26 cellular contexts compared by ENCODE assay signal in the genomic region with DNA sequence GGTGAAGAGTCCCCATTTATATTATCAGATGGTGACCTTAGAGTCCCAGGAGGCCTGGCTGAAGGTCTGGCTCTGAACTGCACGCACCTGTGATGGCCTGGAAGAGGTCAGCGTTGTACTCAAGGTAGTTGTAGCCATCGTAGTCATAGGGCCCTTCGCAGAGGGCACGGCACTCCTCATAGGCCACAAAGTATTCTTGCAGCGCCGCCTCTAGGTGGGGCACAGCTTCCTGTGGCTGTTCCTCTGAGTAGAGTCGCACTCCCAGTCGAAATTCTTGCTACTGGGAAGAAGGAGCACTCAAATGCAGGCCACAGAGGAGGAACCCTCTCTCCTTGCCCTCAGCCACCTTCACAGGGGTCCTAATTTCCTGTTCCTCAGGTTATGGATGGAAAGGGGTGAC. TPM values are rescaled to one million over a fixed set of nuclear protein-coding genes. Genes with fewer than 3 reads are reported as not detected.
DNase-seq lines count a peak whose midpoint lies in the region; ATAC-seq and TF ChIP-seq lines count a peak whose summit lies in the region.
"Had no signal": no experiment of that assay in that cellular context is flagged by ENCODE, and none has a peak within 500 bp of the region (broad histone marks: within the 10 kb centered on the region; RNA-seq: fewer than 3 reads in every experiment).

No MANE protein-coding gene starts in this region.

- intact Hi-C loops in esophagus squamous epithelium (cut with DNase I): no loop called here

- peak; percentile 95 for ATAC-seq in WTC11
- ATAC-seq: CD8-positive, alpha-beta T cell; effector memory CD8-positive, alpha-beta T cell; stimulated activated naive B cell treated with anti-CD40 and anti-IgM and Interleukin-4, amounts not matched to agents 10 μg/mL and 1 μg/mL and 100 μg/mL, for 72 hours had no signal

- WGBS in esophagus squamous epithelium, 2 donors: 75 to 84% methylated on average over 2 to 5 of the region's 9 CpGs

- CTCF ChIA-PET in WTC11 (lab: Charles Lee): interaction anchor here (0.9 to 1.9 kb wide), 6 partner anchors 8 to 315 kb away, joined by 3 to 11 read pairs (median 5); a partner anchor contains a TSS

- POLR2A ChIA-PET in WTC11 (lab: Charles Lee): no interaction called here

- peaks cover 53% of the 10 kb centered on the region for H3K36me3 Mint-ChIP-seq in WTC11

- peak overlapping the region in 8 of 11 experiments; percentile 8 to 81 (median 46); a peak in 13 of 22 replicates for H3K4me2 ChIP-seq in BLaER1 treated with 17β-estradiol and CSF1 and Interleukin-3, amounts not matched to agents 10 nM and 100 nM
- H3K4me2 ChIP-seq: PC-9 had no signal

- peaks cover 25 to 46% (median 29%) of the 10 kb centered on the region in 10 experiments for H3K4me1 ChIP-seq in BLaER1 treated with 17β-estradiol and CSF1 and Interleukin-3, amounts not matched to agents 10 nM and 100 nM
- peaks cover 0 to 12% (median 0%) of the 10 kb centered on the region in 3 donors for H3K4me1 ChIP-seq in esophagus squamous epithelium
- H3K4me1 ChIP-seq: ascending aorta, HAP-1, SJCRH30, testis had no signal

- peaks cover 0 to 44% (median 10%) of the 10 kb centered on the region in 11 experiments; a peak in 11 of 22 replicates for H4K20me1 ChIP-seq in BLaER1 treated with 17β-estradiol and CSF1 and Interleukin-3, amounts not matched to agents 10 nM and 100 nM

- peak overlapping the region in 4 of 11 experiments; percentile 2 to 20 (median 5); a peak in 3 of 22 replicates for H3K27ac ChIP-seq in BLaER1 treated with 17β-estradiol and CSF1 and Interleukin-3, amounts not matched to agents 10 nM and 100 nM
- H3K27ac ChIP-seq in esophagus squamous epithelium: no peak overlapping the region
- H3K27ac ChIP-seq: ascending aorta, left ventricle myocardium inferior, PC-9, SJCRH30, testis, VCaP had no signal

- no peak overlapping the region for H3K4me3 Mint-ChIP-seq in WTC11
- H3K4me3 Mint-ChIP-seq: activated CD4-positive, alpha-beta memory T cell treated with anti-CD3 and anti-CD28 coated beads, Interleukin-2, amount 10 ng/mL, durations not matched to agents 7 days and 5 days; activated naive CD4-positive, alpha-beta T cell treated with anti-CD3 and anti-CD28 coated beads, Interleukin-2, amount 50 U/mL, for 24 hours; CD8-positive, alpha-beta T cell; effector memory CD8-positive, alpha-beta T cell; stimulated activated naive B cell treated with anti-CD40 and anti-IgM and Interleukin-4, amounts not matched to agents 10 μg/mL and 1 μg/mL and 100 μg/mL, for 72 hours; T-helper 1 cell treated with Interleukin-12 subunit alpha and Interleukin-12 subunit beta and Interleukin-4 antibody, amounts not matched to agents 30 μg/mL and 1 μg/mL, for 36 hours had no signal

- no peaks in the 10 kb centered on the region for H3K9me3 ChIP-seq in BLaER1 treated with 17β-estradiol and CSF1 and Interleukin-3, amounts not matched to agents 10 nM and 100 nM (replicated peaks in 1 of 11)
- no peaks in the 10 kb centered on the region for H3K9me3 ChIP-seq in esophagus squamous epithelium
- H3K9me3 ChIP-seq: ascending aorta, HAP-1, left ventricle myocardium inferior, SJCRH30, testis had no signal

- peak overlapping the region in 3 of 11 experiments; percentile 0 to 56 (median 42); a peak in 2 of 22 replicates for H3K9ac ChIP-seq in BLaER1 treated with 17β-estradiol and CSF1 and Interleukin-3, amounts not matched to agents 10 nM and 100 nM

- H3K9me3 Mint-ChIP-seq in WTC11: no peaks in the 10 kb centered on the region
- H3K9me3 Mint-ChIP-seq: activated CD4-positive, alpha-beta memory T cell treated with anti-CD3 and anti-CD28 coated beads, Interleukin-2, amount 10 ng/mL, durations not matched to agents 7 days and 5 days; activated naive CD4-positive, alpha-beta T cell treated with anti-CD3 and anti-CD28 coated beads, Interleukin-2, amount 50 U/mL, for 24 hours; CD8-positive, alpha-beta T cell; effector memory CD8-positive, alpha-beta T cell; stimulated activated naive B cell treated with anti-CD40 and anti-IgM and Interleukin-4, amounts not matched to agents 10 μg/mL and 1 μg/mL and 100 μg/mL, for 72 hours; T-helper 1 cell treated with Interleukin-12 subunit alpha and Interleukin-12 subunit beta and Interleukin-4 antibody, amounts not matched to agents 30 μg/mL and 1 μg/mL, for 36 hours had no signal

- H3K27me3 Mint-ChIP-seq in WTC11 (ENCODE audit: low read depth): no peaks in the 10 kb centered on the region
- H3K27me3 Mint-ChIP-seq: activated CD4-positive, alpha-beta memory T cell treated with anti-CD3 and anti-CD28 coated beads, Interleukin-2, amount 10 ng/mL, durations not matched to agents 7 days and 5 days; activated naive CD4-positive, alpha-beta T cell treated with anti-CD3 and anti-CD28 coated beads, Interleukin-2, amount 50 U/mL, for 24 hours; effector memory CD8-positive, alpha-beta T cell; stimulated activated naive B cell treated with anti-CD40 and anti-IgM and Interleukin-4, amounts not matched to agents 10 μg/mL and 1 μg/mL and 100 μg/mL, for 72 hours had no signal

- DNase-seq in HT-29 (ENCODE audit: low spot score) (peak; percentile 12), WTC11 (ENCODE audit: low spot score) (peak; percentile 63), iPS-NIHi7 (ENCODE audit: extremely low spot score) (peak; percentile 39), foreskin melanocyte (no peak), esophagus squamous epithelium (lab: John Stamatoyannopoulos, UW) (no peak), ecto neural progenitor cell (ENCODE audit: low spot score) (no peak), NK-92 (lab: John Stamatoyannopoulos, UW; ENCODE audit: unreplicated experiment) (no peak)
- DNase-seq: activated CD4-positive, alpha-beta memory T cell treated with anti-CD3 and anti-CD28 coated beads, Interleukin-2, amount 10 ng/mL, durations not matched to agents 7 days and 5 days; CD8-positive, alpha-beta T cell; DMS79; effector memory CD8-positive, alpha-beta T cell; left ventricle myocardium inferior; NCI-H187; NCI-H748 treated with DMSO at 0.1 percent for 48 hours; PC-9; SJCRH30; stimulated activated CD4-positive, alpha-beta T cell treated with anti-CD3 and anti-CD28 coated beads, Interleukin-1b, Interleukin-23, amount 100 ng/mL, for 48 hours; stimulated activated naive B cell treated with anti-CD40 and anti-IgM and Interleukin-4, amounts not matched to agents 10 μg/mL and 1 μg/mL and 100 μg/mL, for 72 hours; testis had no signal

- no peaks in the 10 kb centered on the region for H3K27me3 ChIP-seq in BLaER1 treated with 17β-estradiol and CSF1 and Interleukin-3, amounts not matched to agents 10 nM and 100 nM
- no peaks in the 10 kb centered on the region for H3K27me3 ChIP-seq in esophagus squamous epithelium
- H3K27me3 ChIP-seq: ascending aorta, SJCRH30, testis had no signal

- H3K27ac Mint-ChIP-seq in WTC11: no peak overlapping the region
- H3K27ac Mint-ChIP-seq: activated naive CD4-positive, alpha-beta T cell treated with anti-CD3 and anti-CD28 coated beads, Interleukin-2, amount 50 U/mL, for 24 hours; CD8-positive, alpha-beta T cell; T-helper 1 cell treated with Interleukin-12 subunit alpha and Interleukin-12 subunit beta and Interleukin-4 antibody, amounts not matched to agents 30 μg/mL and 1 μg/mL, for 36 hours had no signal

- no peak for TF ChIP-seq POLR2A in esophagus squamous epithelium (IDR thresholded peaks at IDR 0.05)

- H3K36me3 ChIP-seq in BLaER1 treated with 17β-estradiol and CSF1 and Interleukin-3, amounts not matched to agents 10 nM and 100 nM: peaks cover 71 to 96% (median 85%) of the 10 kb centered on the region in 11 experiments
- peaks cover 10 to 78% (median 11%) of the 10 kb centered on the region in 3 donors for H3K36me3 ChIP-seq in esophagus squamous epithelium

- TF ChIP-seq CTCF in WTC11 (IDR thresholded peaks at IDR 0.05) (no peak), esophagus squamous epithelium (IDR thresholded peaks at IDR 0.05) (no peak)

- peaks cover 2% of the 10 kb centered on the region for H3K4me1 Mint-ChIP-seq in WTC11

- no peak overlapping the region for H3K4me3 ChIP-seq in BLaER1 treated with 17β-estradiol and CSF1 and Interleukin-3, amounts not matched to agents 10 nM and 100 nM
- no peak overlapping the region for H3K4me3 ChIP-seq in esophagus squamous epithelium
- H3K4me3 ChIP-seq: ascending aorta, HAP-1, left ventricle myocardium inferior, PC-9, SJCRH30, testis had no signal

TF ChIP-seq in WTC11, 78 proteins besides CTCF, POLR2A, EP300 and RAD21 (continues in another document):
- TF ChIP-seq ZNF232 (CRISPR knock-in tag; IDR thresholded peaks at IDR 0.05) (no peak), GABPB1 (CRISPR knock-in tag; IDR thresholded peaks at IDR 0.05) (no peak), NFE2L1 (CRISPR knock-in tag; IDR thresholded peaks at IDR 0.05) (no peak), ZNF423 (CRISPR knock-in tag; IDR thresholded peaks at IDR 0.05) (no peak), OVOL2 (CRISPR knock-in tag; IDR thresholded peaks at IDR 0.05; ENCODE audit: borderline replicate concordance) (no peak)
- TF ChIP-seq, protein P1, sequence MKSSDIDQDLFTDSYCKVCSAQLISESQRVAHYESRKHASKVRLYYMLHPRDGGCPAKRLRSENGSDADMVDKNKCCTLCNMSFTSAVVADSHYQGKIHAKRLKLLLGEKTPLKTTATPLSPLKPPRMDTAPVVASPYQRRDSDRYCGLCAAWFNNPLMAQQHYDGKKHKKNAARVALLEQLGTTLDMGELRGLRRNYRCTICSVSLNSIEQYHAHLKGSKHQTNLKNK (CRISPR knock-in tag; IDR thresholded peaks at IDR 0.05): no peak
- TF ChIP-seq, protein P2, sequence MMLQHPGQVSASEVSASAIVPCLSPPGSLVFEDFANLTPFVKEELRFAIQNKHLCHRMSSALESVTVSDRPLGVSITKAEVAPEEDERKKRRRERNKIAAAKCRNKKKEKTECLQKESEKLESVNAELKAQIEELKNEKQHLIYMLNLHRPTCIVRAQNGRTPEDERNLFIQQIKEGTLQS (CRISPR knock-in tag; conservative IDR thresholded peaks at IDR 0.05): no peak

RNA-seq across cellular contexts. Expression of a gene that starts 7.7 kb away (rescaled TPM):
- total RNA-seq in HT-29 (2014; rRNA removed; shearing (Covaris generic)): 19.1 TPM in 2 replicates
- total RNA-seq in WTC11 (2021) (78.1 to 95.1 TPM (median 80.3 TPM) in 3 replicates), esophagus squamous epithelium (10 to 100 TPM in 1 of 4 donors, 1 to 10 TPM in 3; 5.5 to 12.4 (median 7.2) TPM)

RNA-seq across cellular contexts. Expression of a gene that starts 7.9 kb away (rescaled TPM):
- 2.0 and 3.1 TPM in 2 replicates for total RNA-seq in HT-29 (2014; rRNA removed; shearing (Covaris generic))
- total RNA-seq in WTC11 (2021) (5.1 to 6.3 TPM (median 5.3 TPM) in 3 replicates), esophagus squamous epithelium (10 to 100 TPM in 1 of 4 donors, 1 to 10 TPM in 3; 1.5 to 15.4 (median 3.8) TPM)

RNA-seq across cellular contexts. Expression of a gene that starts 19.1 kb away (rescaled TPM):
- total RNA-seq in HT-29 (2014; rRNA removed; shearing (Covaris generic)): not detected in 2 replicates
- total RNA-seq in WTC11 (2021): 8.1 to 15.9 TPM (median 14.7 TPM) in 3 replicates
- total RNA-seq in esophagus squamous epithelium: under 1 TPM in 1 of 4 donors, not detected in 3; 0.21 TPM
- total RNA-seq: activated CD4-positive, alpha-beta memory T cell treated with anti-CD3 and anti-CD28 coated beads, Interleukin-2, amount 10 ng/mL, durations not matched to agents 7 days and 5 days; ascending aorta; CD8-positive, alpha-beta T cell; left ventricle myocardium inferior; PC-9; posterior vena cava had no signal

RNA-seq across cellular contexts. Expression of a gene that starts 25.7 kb away (rescaled TPM):
- 0.03 TPM in 1 of 2 replicates, not detected in the other for total RNA-seq in HT-29 (2014; rRNA removed; shearing (Covaris generic))
- total RNA-seq in WTC11 (2021) (0.57 to 0.85 TPM (median 0.73 TPM) in 3 replicates), esophagus squamous epithelium (not detected)
- total RNA-seq: activated CD4-positive, alpha-beta memory T cell treated with anti-CD3 and anti-CD28 coated beads, Interleukin-2, amount 10 ng/mL, durations not matched to agents 7 days and 5 days; ascending aorta; left ventricle myocardium inferior; posterior vena cava had no signal

RNA-seq across cellular contexts. Expression of a gene that starts 57.8 kb away (rescaled TPM):
- total RNA-seq in HT-29 (2014; rRNA removed; shearing (Covaris generic)): 4.9 and 5.4 TPM in 2 replicates
- total RNA-seq in WTC11 (2021) (2.6 to 4.2 TPM (median 3.1 TPM) in 3 replicates), esophagus squamous epithelium (10 to 100 TPM in 2 of 4 donors, 1 to 10 TPM in 2; 6.1 to 11.7 (median 8.7) TPM)

Comparison
In these comparisons a context has a peak if more than half of its experiments do, and no peak if none do; other contexts are left out.
1. DNase-seq: peak in HT-29 (single experiment), WTC11 (single experiment) and iPS-NIHi7 (single experiment); none in foreskin melanocyte (single experiment), esophagus squamous epithelium (single experiment), ecto neural progenitor cell (single experiment) and NK-92 (single experiment).